ENCODE assay signal across 1 cellular context in the genomic region with DNA sequence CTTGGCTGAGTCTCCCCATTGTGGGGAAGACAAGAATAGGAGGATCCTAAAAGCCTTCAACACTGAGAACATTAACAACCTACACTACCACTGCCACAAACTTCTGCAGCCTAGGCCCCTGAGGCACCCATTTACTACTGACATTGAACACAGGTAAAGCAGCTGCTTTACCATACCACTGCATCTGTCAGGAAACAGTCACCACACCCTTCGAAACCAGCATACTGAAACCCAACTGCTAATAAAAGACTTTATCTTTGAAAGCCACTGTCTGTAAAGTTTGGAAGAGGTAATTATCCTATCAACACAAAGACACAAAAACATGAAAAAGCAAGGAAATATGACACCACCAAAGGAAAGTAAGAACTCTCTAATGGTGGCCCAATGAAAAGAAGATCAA.
TF ChIP-seq lines count a peak whose summit lies in the region.

No MANE protein-coding gene starts in this region.

TF ChIP-seq in HepG2, 621 proteins besides CTCF, POLR2A, EP300 and RAD21:
- TF ChIP-seq, protein P1, sequence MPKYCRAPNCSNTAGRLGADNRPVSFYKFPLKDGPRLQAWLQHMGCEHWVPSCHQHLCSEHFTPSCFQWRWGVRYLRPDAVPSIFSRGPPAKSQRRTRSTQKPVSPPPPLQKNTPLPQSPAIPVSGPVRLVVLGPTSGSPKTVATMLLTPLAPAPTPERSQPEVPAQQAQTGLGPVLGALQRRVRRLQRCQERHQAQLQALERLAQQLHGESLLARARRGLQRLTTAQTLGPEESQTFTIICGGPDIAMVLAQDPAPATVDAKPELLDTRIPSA (CRISPR knock-in tag; IDR thresholded peaks at IDR 0.05; ENCODE audit: borderline replicate concordance), result no peak
- TF ChIP-seq, protein P2, sequence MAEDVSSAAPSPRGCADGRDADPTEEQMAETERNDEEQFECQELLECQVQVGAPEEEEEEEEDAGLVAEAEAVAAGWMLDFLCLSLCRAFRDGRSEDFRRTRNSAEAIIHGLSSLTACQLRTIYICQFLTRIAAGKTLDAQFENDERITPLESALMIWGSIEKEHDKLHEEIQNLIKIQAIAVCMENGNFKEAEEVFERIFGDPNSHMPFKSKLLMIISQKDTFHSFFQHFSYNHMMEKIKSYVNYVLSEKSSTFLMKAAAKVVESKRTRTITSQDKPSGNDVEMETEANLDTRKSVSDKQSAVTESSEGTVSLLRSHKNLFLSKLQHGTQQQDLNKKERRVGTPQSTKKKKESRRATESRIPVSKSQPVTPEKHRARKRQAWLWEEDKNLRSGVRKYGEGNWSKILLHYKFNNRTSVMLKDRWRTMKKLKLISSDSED (CRISPR knock-in tag; IDR thresholded peaks at IDR 0.05), result no peak
- TF ChIP-seq ZMYM2 (CRISPR knock-in tag; IDR thresholded peaks at IDR 0.05) (no peak), ZNF317 (CRISPR knock-in tag; IDR thresholded peaks at IDR 0.05) (no peak), ZBTB7A (CRISPR knock-in tag; IDR thresholded peaks at IDR 0.05) (no peak), MAFF (IDR thresholded peaks at IDR 0.05; ENCODE audit: low read depth, low read length) (no peak), WIZ (CRISPR knock-in tag; IDR thresholded peaks at IDR 0.05) (no peak), ZKSCAN5 (CRISPR knock-in tag; IDR thresholded peaks at IDR 0.05) (no peak)
- TF ChIP-seq, protein P3, sequence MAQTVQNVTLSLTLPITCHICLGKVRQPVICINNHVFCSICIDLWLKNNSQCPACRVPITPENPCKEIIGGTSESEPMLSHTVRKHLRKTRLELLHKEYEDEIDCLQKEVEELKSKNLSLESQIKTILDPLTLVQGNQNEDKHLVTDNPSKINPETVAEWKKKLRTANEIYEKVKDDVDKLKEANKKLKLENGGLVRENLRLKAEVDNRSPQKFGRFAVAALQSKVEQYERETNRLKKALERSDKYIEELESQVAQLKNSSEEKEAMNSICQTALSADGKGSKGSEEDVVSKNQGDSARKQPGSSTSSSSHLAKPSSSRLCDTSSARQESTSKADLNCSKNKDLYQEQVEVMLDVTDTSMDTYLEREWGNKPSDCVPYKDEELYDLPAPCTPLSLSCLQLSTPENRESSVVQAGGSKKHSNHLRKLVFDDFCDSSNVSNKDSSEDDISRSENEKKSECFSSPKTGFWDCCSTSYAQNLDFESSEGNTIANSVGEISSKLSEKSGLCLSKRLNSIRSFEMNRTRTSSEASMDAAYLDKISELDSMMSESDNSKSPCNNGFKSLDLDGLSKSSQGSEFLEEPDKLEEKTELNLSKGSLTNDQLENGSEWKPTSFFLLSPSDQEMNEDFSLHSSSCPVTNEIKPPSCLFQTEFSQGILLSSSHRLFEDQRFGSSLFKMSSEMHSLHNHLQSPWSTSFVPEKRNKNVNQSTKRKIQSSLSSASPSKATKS (CRISPR knock-in tag; IDR thresholded peaks at IDR 0.05), result no peak
- TF ChIP-seq, protein P4, sequence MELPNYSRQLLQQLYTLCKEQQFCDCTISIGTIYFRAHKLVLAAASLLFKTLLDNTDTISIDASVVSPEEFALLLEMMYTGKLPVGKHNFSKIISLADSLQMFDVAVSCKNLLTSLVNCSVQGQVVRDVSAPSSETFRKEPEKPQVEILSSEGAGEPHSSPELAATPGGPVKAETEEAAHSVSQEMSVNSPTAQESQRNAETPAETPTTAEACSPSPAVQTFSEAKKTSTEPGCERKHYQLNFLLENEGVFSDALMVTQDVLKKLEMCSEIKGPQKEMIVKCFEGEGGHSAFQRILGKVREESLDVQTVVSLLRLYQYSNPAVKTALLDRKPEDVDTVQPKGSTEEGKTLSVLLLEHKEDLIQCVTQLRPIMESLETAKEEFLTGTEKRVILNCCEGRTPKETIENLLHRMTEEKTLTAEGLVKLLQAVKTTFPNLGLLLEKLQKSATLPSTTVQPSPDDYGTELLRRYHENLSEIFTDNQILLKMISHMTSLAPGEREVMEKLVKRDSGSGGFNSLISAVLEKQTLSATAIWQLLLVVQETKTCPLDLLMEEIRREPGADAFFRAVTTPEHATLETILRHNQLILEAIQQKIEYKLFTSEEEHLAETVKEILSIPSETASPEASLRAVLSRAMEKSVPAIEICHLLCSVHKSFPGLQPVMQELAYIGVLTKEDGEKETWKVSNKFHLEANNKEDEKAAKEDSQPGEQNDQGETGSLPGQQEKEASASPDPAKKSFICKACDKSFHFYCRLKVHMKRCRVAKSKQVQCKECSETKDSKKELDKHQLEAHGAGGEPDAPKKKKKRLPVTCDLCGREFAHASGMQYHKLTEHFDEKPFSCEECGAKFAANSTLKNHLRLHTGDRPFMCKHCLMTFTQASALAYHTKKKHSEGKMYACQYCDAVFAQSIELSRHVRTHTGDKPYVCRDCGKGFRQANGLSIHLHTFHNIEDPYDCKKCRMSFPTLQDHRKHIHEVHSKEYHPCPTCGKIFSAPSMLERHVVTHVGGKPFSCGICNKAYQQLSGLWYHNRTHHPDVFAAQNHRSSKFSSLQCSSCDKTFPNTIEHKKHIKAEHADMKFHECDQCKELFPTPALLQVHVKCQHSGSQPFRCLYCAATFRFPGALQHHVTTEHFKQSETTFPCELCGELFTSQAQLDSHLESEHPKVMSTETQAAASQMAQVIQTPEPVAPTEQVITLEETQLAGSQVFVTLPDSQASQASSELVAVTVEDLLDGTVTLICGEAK (IDR thresholded peaks at IDR 0.05), result no peak
- TF ChIP-seq, protein P4 (CRISPR knock-in tag; IDR thresholded peaks at IDR 0.05), result no peak
